ENCODE assay signal across 1 cellular context in genomic region chr1:241631674-241632073, GRCh38.
TF ChIP-seq lines count a peak whose summit lies in the region.

No MANE protein-coding gene starts in this region.

TF ChIP-seq in HepG2, 621 proteins besides CTCF, POLR2A, EP300 and RAD21:
- no peak for TF ChIP-seq ZNF550 (CRISPR knock-in tag; IDR thresholded peaks at IDR 0.05; ENCODE audit: borderline replicate concordance)
- no peak for TF ChIP-seq ZNF441 (CRISPR knock-in tag; IDR thresholded peaks at IDR 0.05; ENCODE audit: borderline replicate concordance)
- no peak for TF ChIP-seq ARID2 (CRISPR knock-in tag; IDR thresholded peaks at IDR 0.05; ENCODE audit: borderline replicate concordance)
- TF ChIP-seq FIP1L1 (IDR thresholded peaks at IDR 0.05; ENCODE audit: borderline replicate concordance, insufficient read depth, low read depth, low read length), result no peak
TF ChIP-seq in HepG2: peak in this region for 0.
